16 cellular contexts compared by ENCODE assay signal in genomic region chr9:16202221-16202620, GRCh38.
"Had no signal": no experiment of that assay in that cellular context is flagged by ENCODE, and none has a peak within 500 bp of the region (broad histone marks: within the 10 kb centered on the region; RNA-seq: fewer than 3 reads in every experiment).

No MANE protein-coding gene starts in this region.

- H3K27ac ChIP-seq: ovary, upper lobe of right lung, WERI-Rb-1 had no signal

- H3K4me3 ChIP-seq: ovary, upper lobe of right lung had no signal

- DNase-seq: activated CD4-positive, alpha-beta memory T cell treated with anti-CD3 and anti-CD28 coated beads, Interleukin-2, amount 10 ng/mL, durations not matched to agents 7 days and 5 days; activated CD4-positive, alpha-beta T cell treated with anti-CD3 and anti-CD28 coated beads for 36 hours; activated gamma-delta T cell treated with Interleukin-2 at 50 U/mL for 16 hours; activated naive CD8-positive, alpha-beta T cell treated with anti-CD3 and anti-CD28 coated beads for 36 hours; activated T-cell treated with anti-CD3 and anti-CD28 coated beads, Interleukin-2, amount 50 U/mL, for 48 hours; aorta; cortex of kidney; effector CD8-positive, alpha-beta T cell; immature natural killer cell; left colon; natural killer cell; ovary; stimulated activated CD4-positive, alpha-beta T cell treated with anti-CD3 and anti-CD28 coated beads, Interleukin-4, amount 100 ng/mL, for 24 hours; T-helper 9 cell; upper lobe of right lung; WERI-Rb-1 had no signal

- H3K9me3 ChIP-seq: ovary, upper lobe of right lung had no signal

- H3K36me3 ChIP-seq: ovary, upper lobe of right lung, WERI-Rb-1 had no signal

- ATAC-seq: activated CD4-positive, alpha-beta T cell treated with anti-CD3 and anti-CD28 coated beads for 36 hours; left colon; natural killer cell; upper lobe of right lung had no signal

- H3K27me3 ChIP-seq: ovary, upper lobe of right lung had no signal

- H3K4me1 ChIP-seq: upper lobe of right lung had no signal
